Comparison of ENCODE assay signal across 1 cellular context in the genomic region with DNA sequence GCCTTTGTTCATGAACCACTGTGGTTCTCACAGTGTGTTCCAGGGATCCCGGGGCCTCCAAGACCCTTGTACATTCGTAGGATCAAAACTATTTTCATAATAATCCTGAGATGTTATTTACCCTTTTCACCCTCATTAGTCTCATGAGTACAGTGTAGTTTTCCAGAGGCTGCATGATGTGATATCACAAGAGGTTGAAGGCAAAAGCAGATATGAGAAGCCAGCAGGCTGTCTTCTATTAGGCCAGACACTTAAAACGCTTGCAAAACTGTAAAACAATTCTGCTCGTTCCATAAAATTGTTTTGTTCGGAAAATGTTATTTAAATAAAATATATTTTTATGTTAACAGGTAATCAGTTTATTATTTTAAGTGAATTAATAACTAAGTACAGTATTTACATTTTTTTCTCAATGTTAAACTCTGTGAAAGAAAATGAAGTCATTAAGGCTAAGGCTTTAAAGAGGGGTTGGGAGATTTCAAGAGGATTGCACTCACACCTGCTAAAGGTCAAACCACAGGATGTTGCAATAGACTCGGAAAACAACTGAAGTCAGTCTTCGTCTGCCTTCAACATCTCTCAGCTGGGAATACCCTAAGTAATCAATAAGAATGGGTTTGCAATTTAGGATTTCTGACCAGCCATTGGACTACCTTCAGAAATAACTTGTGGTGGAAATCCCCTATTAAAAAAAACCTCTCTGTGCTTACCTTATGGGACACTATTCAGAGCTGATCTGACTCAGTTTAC.
TF ChIP-seq lines count a peak whose summit lies in the region.

No MANE protein-coding gene starts in this region.

TF ChIP-seq in HepG2, 621 proteins besides CTCF, POLR2A, EP300 and RAD21 (continued from another document):
- TF ChIP-seq, protein P1, sequence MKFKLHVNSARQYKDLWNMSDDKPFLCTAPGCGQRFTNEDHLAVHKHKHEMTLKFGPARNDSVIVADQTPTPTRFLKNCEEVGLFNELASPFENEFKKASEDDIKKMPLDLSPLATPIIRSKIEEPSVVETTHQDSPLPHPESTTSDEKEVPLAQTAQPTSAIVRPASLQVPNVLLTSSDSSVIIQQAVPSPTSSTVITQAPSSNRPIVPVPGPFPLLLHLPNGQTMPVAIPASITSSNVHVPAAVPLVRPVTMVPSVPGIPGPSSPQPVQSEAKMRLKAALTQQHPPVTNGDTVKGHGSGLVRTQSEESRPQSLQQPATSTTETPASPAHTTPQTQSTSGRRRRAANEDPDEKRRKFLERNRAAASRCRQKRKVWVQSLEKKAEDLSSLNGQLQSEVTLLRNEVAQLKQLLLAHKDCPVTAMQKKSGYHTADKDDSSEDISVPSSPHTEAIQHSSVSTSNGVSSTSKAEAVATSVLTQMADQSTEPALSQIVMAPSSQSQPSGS (CRISPR knock-in tag; IDR thresholded peaks at IDR 0.05) = peak; percentile 29; the same call in 1 of the 2 replicates
- no peak for TF ChIP-seq ZBTB7B (CRISPR knock-in tag; IDR thresholded peaks at IDR 0.05)
- peak; percentile 80 for TF ChIP-seq FOXA3 (CRISPR knock-in tag; IDR thresholded peaks at IDR 0.05)
- no peak for TF ChIP-seq ZBTB7A (CRISPR knock-in tag; IDR thresholded peaks at IDR 0.05)
- peak; percentile 88; the same call in 1 of the 2 replicates for TF ChIP-seq ZNF331 (CRISPR knock-in tag; IDR thresholded peaks at IDR 0.05)
- TF ChIP-seq SALL1 (CRISPR knock-in tag; IDR thresholded peaks at IDR 0.05) = peak; percentile 44; the same call in 1 of the 2 replicates
- peak; percentile 99 for TF ChIP-seq CEBPB (IDR thresholded peaks at IDR 0.05; ENCODE audit: borderline replicate concordance, low read depth, low read length)
- TF ChIP-seq CREM (IDR thresholded peaks at IDR 0.05) = peak; percentile 28; the same call in 1 of the 2 replicates
- TF ChIP-seq CREM (CRISPR knock-in tag; IDR thresholded peaks at IDR 0.05) = no peak
- peak; percentile 58 for TF ChIP-seq HDAC2 (CRISPR knock-in tag; IDR thresholded peaks at IDR 0.05)
- TF ChIP-seq CEBPG (CRISPR knock-in tag; IDR thresholded peaks at IDR 0.05) = peak; percentile 95
- no peak for TF ChIP-seq HINFP (CRISPR knock-in tag; IDR thresholded peaks at IDR 0.05; ENCODE audit: low read depth)
- TF ChIP-seq ERF (CRISPR knock-in tag; IDR thresholded peaks at IDR 0.05) = no peak
- no peak for TF ChIP-seq SOX6 (IDR thresholded peaks at IDR 0.05)
- TF ChIP-seq SOX6 (CRISPR knock-in tag; IDR thresholded peaks at IDR 0.05) = peak; percentile 83
- no peak for TF ChIP-seq MTA1 (CRISPR knock-in tag; IDR thresholded peaks at IDR 0.05; ENCODE audit: borderline replicate concordance)
- TF ChIP-seq MTF1 (CRISPR knock-in tag; IDR thresholded peaks at IDR 0.05) = no peak
- 0 out of 2 replicates have a peak, but pooled peaks have one; percentile 31 for TF ChIP-seq ESRRA (CRISPR knock-in tag; IDR thresholded peaks at IDR 0.05; ENCODE audit: low read depth)
- no peak for TF ChIP-seq ADNP (CRISPR knock-in tag; IDR thresholded peaks at IDR 0.05)
